Comparison of ENCODE assay signal across 6 cellular contexts in the genomic region with DNA sequence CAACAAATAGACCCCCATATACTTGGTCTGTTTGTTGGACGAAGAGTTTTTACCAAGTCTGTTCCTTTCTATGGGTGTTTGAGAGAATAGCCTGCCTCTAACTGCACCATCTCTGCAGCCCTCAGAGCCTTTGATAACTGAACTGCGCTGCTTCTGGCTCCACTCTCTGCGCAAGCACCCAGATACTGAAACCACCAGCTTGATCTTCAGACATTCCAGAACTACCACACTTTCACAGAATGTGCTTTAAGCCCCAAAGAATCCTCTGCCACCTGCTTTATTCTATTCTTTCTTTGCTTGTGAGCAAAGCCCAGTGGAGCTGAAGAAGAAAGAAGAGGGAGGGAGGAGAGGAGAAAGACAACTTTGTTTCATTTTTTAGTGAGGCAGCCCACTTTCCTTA.
"Had no signal": no experiment of that assay in that cellular context is flagged by ENCODE, and none has a peak within 500 bp of the region (broad histone marks: within the 10 kb centered on the region; RNA-seq: fewer than 3 reads in every experiment).

No MANE protein-coding gene starts in this region.

- H3K4me3 Mint-ChIP-seq: GM23338, H9, HFFc6, IgD-negative memory B cell had no signal

- H2AFZ ChIP-seq: GM23338 had no signal

- H3K9me3 Mint-ChIP-seq: GM23338, H9, IgD-negative memory B cell had no signal

- H3K27ac Mint-ChIP-seq: GM23338, H9, HFFc6, IgD-negative memory B cell had no signal

- H3K36me3 Mint-ChIP-seq: IgD-negative memory B cell had no signal

- ATAC-seq: GM23338, HCT116 had no signal

- H3K4me1 Mint-ChIP-seq: GM23338, H9 had no signal

- H3K4me3 ChIP-seq: GM23338 had no signal

- H3K4me2 ChIP-seq: GM23338 had no signal

- DNase-seq: H9, HFFc6, KBM-7 had no signal

- H3K27me3 Mint-ChIP-seq: IgD-negative memory B cell had no signal
